Comparison of ENCODE assay signal across 9 cellular contexts in the genomic region with DNA sequence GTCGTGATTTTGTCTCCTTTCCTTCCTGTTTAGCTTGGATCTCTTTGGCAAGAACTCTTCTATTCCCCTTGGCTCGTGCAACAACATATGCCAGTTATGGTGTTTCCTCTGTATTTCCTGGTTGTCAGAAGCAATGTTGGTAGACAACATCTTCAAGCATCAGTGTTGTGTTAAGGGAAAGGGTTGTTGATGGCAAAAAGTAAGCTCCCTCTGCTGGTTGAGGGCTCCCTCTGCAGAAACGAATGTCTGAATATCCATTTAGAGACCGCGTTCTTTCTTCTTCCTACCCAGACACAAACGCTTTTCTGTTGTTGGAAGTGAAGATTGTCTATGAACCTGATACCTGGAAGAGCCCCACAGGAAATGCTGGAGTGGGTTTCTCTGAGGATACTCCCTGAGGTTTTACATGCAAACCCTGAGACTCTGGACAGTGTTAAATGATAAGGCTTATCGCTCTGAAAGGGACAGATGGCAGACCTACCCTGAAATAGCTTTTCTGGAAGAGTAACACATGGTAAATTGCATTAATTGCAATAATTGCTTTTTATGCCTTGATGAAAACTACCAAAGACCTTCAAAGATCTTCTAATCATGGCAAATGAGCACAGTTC. TPM values are rescaled to one million over a fixed set of nuclear protein-coding genes. Genes with fewer than 3 reads are reported as not detected.
DNase-seq lines count a peak whose midpoint lies in the region; ATAC-seq and TF ChIP-seq lines count a peak whose summit lies in the region.
"Had no signal": no experiment of that assay in that cellular context is flagged by ENCODE, and none has a peak within 500 bp of the region (broad histone marks: within the 10 kb centered on the region; RNA-seq: fewer than 3 reads in every experiment).

No MANE protein-coding gene starts in this region.

- H3K4me1 ChIP-seq in body of pancreas, result no peaks in the 10 kb centered on the region
- H3K4me1 ChIP-seq: BLaER1 treated with 17β-estradiol and CSF1 and Interleukin-3, amounts not matched to agents 10 nM and 100 nM had no signal

- no peak for TF ChIP-seq POLR2A in body of pancreas (IDR thresholded peaks at IDR 0.05)

- no peak overlapping the region for H3K27ac ChIP-seq in body of pancreas
- H3K27ac ChIP-seq: BLaER1 treated with 17β-estradiol and CSF1 and Interleukin-3, amounts not matched to agents 10 nM and 100 nM had no signal

- ATAC-seq in GM21737 (IDR thresholded peaks at IDR 0.05; ENCODE audit: unreplicated experiment) (peak; percentile 67), body of pancreas (no peak), GM18520 (IDR thresholded peaks at IDR 0.05; ENCODE audit: unreplicated experiment) (no peak)

- H3K9me3 ChIP-seq in body of pancreas, result no peaks in the 10 kb centered on the region

- no peaks in the 10 kb centered on the region for H3K36me3 ChIP-seq in body of pancreas (replicated peaks in 1 of 2; ENCODE audit: insufficient read depth in 1 of 2, low read depth in 2 of 2)
- H3K36me3 ChIP-seq: BLaER1 treated with 17β-estradiol and CSF1 and Interleukin-3, amounts not matched to agents 10 nM and 100 nM had no signal

- H3K4me3 ChIP-seq in body of pancreas, result no peak overlapping the region
- H3K4me3 ChIP-seq: BLaER1 treated with 17β-estradiol and CSF1 and Interleukin-3, amounts not matched to agents 10 nM and 100 nM had no signal

- DNase-seq in NCI-H2171 treated with DMSO at 0.1 percent for 48 hours (lab: John Stamatoyannopoulos, UW), result peak; percentile 23
- DNase-seq in NCI-H2171 (lab: John Stamatoyannopoulos, UW), result no peak
- peak; percentile 64 for DNase-seq in NCI-H146 treated with DMSO at 0.1 percent for 48 hours (lab: John Stamatoyannopoulos, UW; ENCODE audit: unreplicated experiment)
- DNase-seq in body of pancreas, result peak in 2 of 4 donors; percentile 10 to 24
- peak; percentile 51 for DNase-seq in left kidney (ENCODE audit: low read depth, low spot score)
- no peak for DNase-seq in DMS79 treated with DMSO at 0.1 percent for 48 hours (lab: John Stamatoyannopoulos, UW)

- H3K27me3 ChIP-seq in body of pancreas, result no peaks in the 10 kb centered on the region
- H3K27me3 ChIP-seq: BLaER1 treated with 17β-estradiol and CSF1 and Interleukin-3, amounts not matched to agents 10 nM and 100 nM had no signal

- peak in 6 of 7 experiments; percentile 42 to 60 (median 56) for TF ChIP-seq CTCF in body of pancreas (IDR thresholded peaks at IDR 0.05)

- 16 to 29% methylated on average over 7 of the region's 7 CpGs for WGBS in body of pancreas, 2 donors

- intact Hi-C loops in body of pancreas (cut with DNase I), result no loop called here

RNA-seq across cellular contexts. Expression of a gene that starts 23.6 kb away (rescaled TPM):
- not detected for total RNA-seq in body of pancreas

Comparison
In these comparisons a context has a peak if more than half of its experiments do, and no peak if none do; other contexts are left out.
1. DNase-seq: peak in NCI-H2171 treated with DMSO at 0.1 percent for 48 hours (single experiment), NCI-H146 treated with DMSO at 0.1 percent for 48 hours (single experiment) and left kidney (single experiment); none in NCI-H2171 (single experiment) and DMS79 treated with DMSO at 0.1 percent for 48 hours (single experiment).